8 cellular contexts compared by ENCODE assay signal in genomic region chr2:25376750-25377621, GRCh38. TPM values are rescaled to one million over a fixed set of nuclear protein-coding genes. Genes with fewer than 3 reads are reported as not detected.
DNase-seq lines count a peak whose midpoint lies in the region; ATAC-seq and TF ChIP-seq lines count a peak whose summit lies in the region.

No MANE protein-coding gene starts in this region.

- H3K9me3 Mint-ChIP-seq in activated naive CD4-positive, alpha-beta T cell treated with anti-CD3 and anti-CD28 coated beads, Interleukin-2, amount 10 ng/mL, durations not matched to agents 7 days and 5 days, result peaks cover 8% of the 10 kb centered on the region
- no peaks in the 10 kb centered on the region for H3K9me3 Mint-ChIP-seq in osteocyte (ENCODE audit: unreplicated experiment)

- H3K27ac ChIP-seq in thoracic aorta, result no peak overlapping the region

- peak; percentile 88 for ATAC-seq in HG02588 (IDR thresholded peaks at IDR 0.05; ENCODE audit: unreplicated experiment)
- ATAC-seq in thoracic aorta (ENCODE audit: insufficient number of reproducible peaks, low FRiP score, low read depth), result peak; percentile 74

- no peaks in the 10 kb centered on the region for H3K9me3 ChIP-seq in thoracic aorta

- peak overlapping the region; percentile 100 for H3K27ac Mint-ChIP-seq in activated naive CD4-positive, alpha-beta T cell treated with anti-CD3 and anti-CD28 coated beads, Interleukin-2, amount 10 ng/mL, durations not matched to agents 7 days and 5 days
- H3K27ac Mint-ChIP-seq in osteocyte (ENCODE audit: unreplicated experiment), result peak overlapping the region; percentile 64

- peaks cover 27% of the 10 kb centered on the region for H3K36me3 Mint-ChIP-seq in activated naive CD4-positive, alpha-beta T cell treated with anti-CD3 and anti-CD28 coated beads, Interleukin-2, amount 10 ng/mL, durations not matched to agents 7 days and 5 days
- no peaks in the 10 kb centered on the region for H3K36me3 Mint-ChIP-seq in osteocyte (ENCODE audit: unreplicated experiment)

- DNase-seq in GM12864 (ENCODE audit: low read depth), result peak; percentile 91
- peak; percentile 94 for DNase-seq in NAMALWA (ENCODE audit: low spot score)
- DNase-seq in SK-MEL-5 (ENCODE audit: low read depth, low spot score), result peak; percentile 92
- peak; percentile 94 for DNase-seq in activated naive CD4-positive, alpha-beta T cell treated with anti-CD3 and anti-CD28 coated beads, Interleukin-2, amount 10 ng/mL, durations not matched to agents 7 days and 5 days
- peak; percentile 84 for DNase-seq in globus pallidus (ENCODE audit: low spot score)
- DNase-seq in osteocyte (ENCODE audit: extremely low spot score, unreplicated experiment), result peak; percentile 97
- peak; percentile 58 for DNase-seq in thoracic aorta (ENCODE audit: low spot score)

- in situ Hi-C loops in SK-MEL-5 (cut with HindIII; ENCODE audit: low pct_unique_long_range_greater_than_20kb, low sequenced_read_pairs), result no loop called here

- CTCF ChIA-PET in activated naive CD4-positive, alpha-beta T cell treated with anti-CD3 and anti-CD28 coated beads, Interleukin-2, amount 10 ng/mL, durations not matched to agents 7 days and 5 days (lab: Charles Lee), result interaction anchor here (0.6 to 5.0 kb wide), 33 partner anchors 9 to 189 kb away, joined by 3 to 40 read pairs (median 6); partner anchors contain the start of gene DNMT3A

- peak; percentile 87 for TF ChIP-seq CTCF in GM12864 (IDR thresholded peaks at IDR 0.05; ENCODE audit: low read depth, low read length, missing control alignments)
- TF ChIP-seq CTCF in osteocyte (IDR thresholded peaks at IDR 0.05), result peak; percentile 100
- peak; percentile 95 for TF ChIP-seq CTCF in thoracic aorta (IDR thresholded peaks at IDR 0.05)

- H3K4me1 Mint-ChIP-seq in activated naive CD4-positive, alpha-beta T cell treated with anti-CD3 and anti-CD28 coated beads, Interleukin-2, amount 10 ng/mL, durations not matched to agents 7 days and 5 days, result peaks cover 42% of the 10 kb centered on the region
- H3K4me1 Mint-ChIP-seq in osteocyte (ENCODE audit: unreplicated experiment), result peaks cover 15% of the 10 kb centered on the region

- H3K4me3 Mint-ChIP-seq in activated naive CD4-positive, alpha-beta T cell treated with anti-CD3 and anti-CD28 coated beads, Interleukin-2, amount 10 ng/mL, durations not matched to agents 7 days and 5 days, result peak overlapping the region; percentile 65
- peak overlapping the region; percentile 59 for H3K4me3 Mint-ChIP-seq in osteocyte (ENCODE audit: unreplicated experiment)

- no peaks in the 10 kb centered on the region for H3K27me3 Mint-ChIP-seq in activated naive CD4-positive, alpha-beta T cell treated with anti-CD3 and anti-CD28 coated beads, Interleukin-2, amount 10 ng/mL, durations not matched to agents 7 days and 5 days
- H3K27me3 Mint-ChIP-seq in osteocyte (ENCODE audit: unreplicated experiment), result no peaks in the 10 kb centered on the region

- no peaks in the 10 kb centered on the region for H3K36me3 ChIP-seq in thoracic aorta

- H3K4me3 ChIP-seq in GM12864 (ENCODE audit: low read depth, low read length), result peak overlapping the region; percentile 19; the same call in 1 of the 2 replicates
- H3K4me3 ChIP-seq in thoracic aorta, result peak overlapping the region; percentile 69

- peaks cover 11 to 16% of the 10 kb centered on the region in 2 donors for H3K4me1 ChIP-seq in thoracic aorta (ENCODE audit: control insufficient read depth in 1 of 2, low read depth in 2 of 2)

- no peaks in the 10 kb centered on the region for H3K27me3 ChIP-seq in thoracic aorta (replicated peaks; ENCODE audit: insufficient read depth)

RNA-seq across cellular contexts. Expression of gene DNMT3A, which starts 35.3 kb away (rescaled TPM):
- 11.8 and 16.6 TPM in 2 replicates for total RNA-seq in SK-MEL-5 (2014; rRNA removed; shearing (Covaris generic))
- polyA plus RNA-seq in SK-MEL-5 (2015; cell fraction: cytosol; rRNA removed), result 9.2 and 15.7 TPM in 2 replicates
- polyA plus RNA-seq in SK-MEL-5 (2015; cell fraction: nucleus; rRNA removed), result 54.3 and 66.5 TPM in 2 replicates
- total RNA-seq in osteocyte, result 80.2 and 85.2 TPM in 2 replicates
- total RNA-seq in thoracic aorta, result 10 to 100 TPM; 17.7 to 24.3 TPM
